9 cellular contexts compared by ENCODE assay signal in genomic region chr6:136719280-136720044, GRCh38.
DNase-seq lines count a peak whose midpoint lies in the region; ATAC-seq and TF ChIP-seq lines count a peak whose summit lies in the region.
"Had no signal": no experiment of that assay in that cellular context is flagged by ENCODE, and none has a peak within 500 bp of the region (broad histone marks: within the 10 kb centered on the region; RNA-seq: fewer than 3 reads in every experiment).

No MANE protein-coding gene starts in this region.

- ATAC-seq in CD4-positive, alpha-beta T cell (ENCODE audit: poor library complexity), result no peak
- peak; percentile 38 for ATAC-seq in GM19463 (IDR thresholded peaks at IDR 0.05; ENCODE audit: unreplicated experiment)
- ATAC-seq in HG03354 (IDR thresholded peaks at IDR 0.05; ENCODE audit: poor library complexity, severe bottlenecking, unreplicated experiment), result peak; percentile 45
- no peak for ATAC-seq in esophagus mucosa

- H3K4me3 ChIP-seq in epithelial cell of esophagus (ENCODE audit: low read length), result no peak overlapping the region

- H3K27ac ChIP-seq in CD4-positive, alpha-beta T cell (ENCODE audit: low read depth, low read length), result no peak overlapping the region

- H3K36me3 Mint-ChIP-seq in CD4-positive, alpha-beta T cell (ENCODE audit: low read depth), result peaks cover 3% of the 10 kb centered on the region

- no peak for TF ChIP-seq CTCF in CD4-positive, alpha-beta T cell (IDR thresholded peaks at IDR 0.05)
- TF ChIP-seq CTCF in epithelial cell of esophagus (IDR thresholded peaks at IDR 0.05; ENCODE audit: insufficient read depth, low read depth, low read length, missing control alignments) (no peak), GM10248 (IDR thresholded peaks at IDR 0.05; ENCODE audit: control extremely low read depth, extremely low read depth, low read depth, missing control alignments) (no peak)

- CTCF ChIA-PET in CD4-positive, alpha-beta T cell (lab: Charles Lee), result interaction anchor here (1.5 to 6.7 kb wide), 2 partner anchors 45 to 72 kb away, joined by 3 to 39 read pairs; partner anchors contain the start of gene MAP3K5
- CTCF ChIA-PET in GM10248 (lab: Yijun Ruan, JAX), result interaction anchor here (1.0 to 8.0 kb wide), 8 partner anchors 8 to 75 kb away, joined by 3 to 54 read pairs (median 13); partner anchors contain the start of gene MAP3K5

- intact Hi-C loops in CD4-positive, alpha-beta T cell (cut with DNase I, micrococcal nuclease), result loop anchor here in 1 of 2 experiments (10.0 kb wide), 1 partner anchor 75 kb away; the partner anchor contains the start of gene MAP3K5

- no peaks in the 10 kb centered on the region for H3K27me3 ChIP-seq in CD4-positive, alpha-beta T cell (ENCODE audit: control insufficient read depth, insufficient read depth, low read length)

- H3K27me3 Mint-ChIP-seq in CD4-positive, alpha-beta T cell, result no peaks in the 10 kb centered on the region

- POLR2A ChIA-PET in CD4-positive, alpha-beta T cell (lab: Charles Lee), result interaction anchor here (2.1 kb wide), 1 partner anchor 73 kb away, joined by 6 read pairs; the partner anchor contains the start of gene MAP3K5
- POLR2A ChIA-PET in GM10248 (lab: Yijun Ruan, JAX), result interaction anchor here (1.0 to 1.9 kb wide), 3 partner anchors 53 to 73 kb away, joined by 3 to 9 read pairs (median 3); partner anchors contain the start of gene MAP3K5

- H3K27ac Mint-ChIP-seq in CD4-positive, alpha-beta T cell, result peak overlapping the region; percentile 6

- H3K4me1 Mint-ChIP-seq in CD4-positive, alpha-beta T cell (ENCODE audit: low read depth), result peaks cover 43% of the 10 kb centered on the region

- H3K9me3 Mint-ChIP-seq in CD4-positive, alpha-beta T cell, result peaks cover 3% of the 10 kb centered on the region

- H3K4me3 Mint-ChIP-seq in CD4-positive, alpha-beta T cell, result no peak overlapping the region

- H3K9me3 ChIP-seq in CD4-positive, alpha-beta T cell (ENCODE audit: control insufficient read depth, low read length), result no peaks in the 10 kb centered on the region

- DNase-seq in CD4-positive, alpha-beta T cell, result no peak
- DNase-seq in epithelial cell of esophagus (ENCODE audit: low read depth) (peak; percentile 48), NCI-H1417 treated with DMSO at 0.1 percent for 48 hours (lab: John Stamatoyannopoulos, UW) (no peak), NCI-H526 (lab: John Stamatoyannopoulos, UW) (no peak), GM10248 (ENCODE audit: extremely low spot score) (no peak)
- DNase-seq: NCI-H146 had no signal

Comparison
In these comparisons a context has a peak if more than half of its experiments do, and no peak if none do; other contexts are left out.
1. ATAC-seq: peak in GM19463 (single experiment) and HG03354 (single experiment); none in CD4-positive, alpha-beta T cell (single experiment) and esophagus mucosa (single experiment).